Comparison of ENCODE assay signal across 1 cellular context in genomic region chr4:72911316-72911715, GRCh38.
A peak's percentile ranks its signal among the peaks of the same experiment; 100 is the strongest.
TF ChIP-seq lines count a peak whose summit lies in the region.

No MANE protein-coding gene starts in this region.

TF ChIP-seq in GM12878, 131 proteins besides CTCF, POLR2A, EP300 and RAD21:
- TF ChIP-seq MTA2 (IDR thresholded peaks at IDR 0.05; ENCODE audit: low read depth) (peak; percentile 14; the same call in 1 of the 2 replicates), RB1 (IDR thresholded peaks at IDR 0.05; ENCODE audit: borderline replicate concordance) (no peak)
